Comparison of ENCODE assay signal across 21 cellular contexts in genomic region chr21:27555996-27556395, GRCh38.
"Had no signal": no experiment of that assay in that cellular context is flagged by ENCODE, and none has a peak within 500 bp of the region (broad histone marks: within the 10 kb centered on the region; RNA-seq: fewer than 3 reads in every experiment).

No MANE protein-coding gene starts in this region.

- H3K4me3 ChIP-seq: esophagus muscularis mucosa, left lung, lung, neural progenitor cell, ovary, prostate gland, thyroid gland had no signal

- DNase-seq: activated CD4-positive, alpha-beta T cell treated with anti-CD3 and anti-CD28 coated beads for 1 hour; activated CD4-positive, alpha-beta T cell treated with anti-CD3 and anti-CD28 coated beads, Interleukin-2, amount 50 U/mL, for 1 hour; activated CD8-positive, alpha-beta T cell treated with anti-CD3 and anti-CD28 coated beads, Interleukin-2, amount 10 ng/mL, durations not matched to agents 7 days and 5 days; activated gamma-delta T cell; activated naive CD4-positive, alpha-beta T cell treated with anti-CD3 and anti-CD28 coated beads, Interleukin-2, amount 50 U/mL, for 16 hours; activated naive CD8-positive, alpha-beta T cell treated with anti-CD3 and anti-CD28 coated beads, Interleukin-2, amount 50 U/mL, for 24 hours; aorta; brain microvascular endothelial cell; central memory CD4-positive, alpha-beta T cell; foreskin keratinocyte; left lung; naive thymus-derived CD8-positive, alpha-beta T cell; ovary; stimulated activated CD4-positive, alpha-beta T cell treated with anti-CD3 and anti-CD28 coated beads, Interleukin-12 subunit alpha, Interleukin-12 subunit beta, amount 100 ng/mL, for 4 hours; stimulated activated CD4-positive, alpha-beta T cell treated with anti-CD3 and anti-CD28 coated beads, Interleukin-4, amount 100 ng/mL, for 4 hours; stimulated activated naive CD8-positive, alpha-beta T cell treated with anti-CD3 and anti-CD28 coated beads, Interleukin-15, Interleukin-2, amounts not matched to agents 100 U/mL and 50 U/mL, for 24 hours; thyroid gland had no signal
